ENCODE assay signal across 19 cellular contexts in genomic region chr16:12391974-12392373, GRCh38.
"Had no signal": no experiment of that assay in that cellular context is flagged by ENCODE, and none has a peak within 500 bp of the region (broad histone marks: within the 10 kb centered on the region; RNA-seq: fewer than 3 reads in every experiment).

No MANE protein-coding gene starts in this region.

- DNase-seq: activated CD4-positive, alpha-beta T cell treated with anti-CD3 and anti-CD28 coated beads, Interleukin-2, amount 50 U/mL, for 1 hour; activated CD8-positive, alpha-beta memory T cell treated with anti-CD3 and anti-CD28 coated beads for 24 hours; activated CD8-positive, alpha-beta memory T cell treated with anti-CD3 and anti-CD28 coated beads, Interleukin-2, amount 50 U/mL, for 48 hours; activated effector memory CD4-positive, alpha-beta T cell treated with anti-CD3 and anti-CD28 coated beads, Interleukin-2, amount 50 U/mL, for 16 hours; activated T-cell treated with anti-CD3 and anti-CD28 coated beads, Interleukin-2, amount 50 U/mL, for 72 hours; adrenal gland; foreskin melanocyte; hypothalamus; islet precursor cell; left colon; occipital lobe; T1000 had no signal

- H3K27ac ChIP-seq: cardiac muscle cell, testis had no signal

- H3K27me3 Mint-ChIP-seq: activated naive CD4-positive, alpha-beta T cell treated with anti-CD3 and anti-CD28 coated beads, Interleukin-2, amount 50 U/mL, for 24 hours; stimulated activated naive CD8-positive, alpha-beta T cell treated with anti-CD3 and anti-CD28 coated beads, Interleukin-15, Interleukin-2, amounts not matched to agents 100 ng/mL and 50 ng/mL, for 24 hours had no signal

- H3K27me3 ChIP-seq: adrenal gland, cardiac muscle cell, testis had no signal

- H3K9me3 ChIP-seq: adrenal gland, testis had no signal

- H3K4me3 ChIP-seq: adrenal gland, cardiac muscle cell, lung, testis had no signal

- H3K27ac Mint-ChIP-seq: activated naive CD4-positive, alpha-beta T cell treated with anti-CD3 and anti-CD28 coated beads, Interleukin-2, amount 50 U/mL, for 24 hours; activated T-cell treated with anti-CD3 and anti-CD28 coated beads, Interleukin-2, amount 50 U/mL, for 72 hours; mesothelial cell of epicardium; nephron; stimulated activated naive CD8-positive, alpha-beta T cell treated with anti-CD3 and anti-CD28 coated beads, Interleukin-15, Interleukin-2, amounts not matched to agents 100 ng/mL and 50 ng/mL, for 24 hours had no signal

- H3K9me3 Mint-ChIP-seq: activated naive CD4-positive, alpha-beta T cell treated with anti-CD3 and anti-CD28 coated beads, Interleukin-2, amount 50 U/mL, for 24 hours; activated T-cell treated with anti-CD3 and anti-CD28 coated beads, Interleukin-2, amount 50 U/mL, for 72 hours; mesothelial cell of epicardium; nephron; stimulated activated naive CD8-positive, alpha-beta T cell treated with anti-CD3 and anti-CD28 coated beads, Interleukin-15, Interleukin-2, amounts not matched to agents 100 ng/mL and 50 ng/mL, for 24 hours had no signal

- H3K36me3 ChIP-seq: adrenal gland, cardiac muscle cell had no signal

- H3K4me1 Mint-ChIP-seq: activated naive CD4-positive, alpha-beta T cell treated with anti-CD3 and anti-CD28 coated beads, Interleukin-2, amount 50 U/mL, for 24 hours; mesothelial cell of epicardium had no signal

- H3K4me3 Mint-ChIP-seq: activated naive CD4-positive, alpha-beta T cell treated with anti-CD3 and anti-CD28 coated beads, Interleukin-2, amount 50 U/mL, for 24 hours; activated T-cell treated with anti-CD3 and anti-CD28 coated beads, Interleukin-2, amount 50 U/mL, for 72 hours; mesothelial cell of epicardium; nephron; stimulated activated naive CD8-positive, alpha-beta T cell treated with anti-CD3 and anti-CD28 coated beads, Interleukin-15, Interleukin-2, amounts not matched to agents 100 ng/mL and 50 ng/mL, for 24 hours had no signal

- ATAC-seq: activated T-cell treated with anti-CD3 and anti-CD28 coated beads, Interleukin-2, amount 50 U/mL, for 72 hours; left colon had no signal

- H3K36me3 Mint-ChIP-seq: mesothelial cell of epicardium had no signal
